8 cellular contexts compared by ENCODE assay signal in the genomic region with DNA sequence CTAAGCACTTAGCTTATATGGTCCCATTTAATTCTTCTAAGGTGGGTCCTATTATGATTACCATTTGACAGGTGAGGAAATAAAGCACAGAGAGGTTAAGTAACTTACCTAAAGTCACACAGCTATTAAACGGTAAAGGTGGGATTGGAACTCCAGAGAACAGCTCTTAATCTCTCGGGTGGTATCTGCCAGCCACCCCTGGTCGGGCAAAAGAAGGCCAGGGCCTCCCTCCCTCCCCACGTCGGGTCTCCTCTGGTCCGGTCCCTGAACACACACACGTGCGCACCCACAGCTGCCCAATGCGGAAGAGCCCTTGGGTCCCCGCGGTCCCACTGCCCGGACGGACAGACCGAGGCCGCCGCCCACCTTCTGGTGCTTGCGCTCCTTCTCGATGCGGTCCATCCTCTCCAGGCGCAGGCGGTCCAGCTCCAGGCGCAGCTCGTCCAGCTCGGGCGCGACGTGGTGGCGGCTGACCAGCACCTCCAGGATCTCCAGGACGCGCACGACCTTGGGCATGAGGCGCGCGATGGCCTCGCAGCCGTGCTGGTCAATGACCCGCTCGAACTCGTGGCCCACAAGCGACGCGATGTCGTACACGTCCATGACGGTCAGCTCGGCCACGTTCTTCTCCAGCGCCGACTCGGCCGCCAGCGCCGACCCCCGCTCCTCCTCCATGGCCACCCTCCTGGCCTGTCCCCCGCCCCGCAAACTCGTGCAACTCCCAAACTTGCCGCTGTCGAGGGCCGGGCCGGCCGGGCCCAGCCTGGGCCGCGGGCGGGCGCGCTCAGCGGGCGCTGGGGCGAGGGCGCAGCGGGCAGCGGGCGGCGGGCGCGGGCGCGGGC. TPM values are rescaled to one million over a fixed set of nuclear protein-coding genes. Genes with fewer than 3 reads are reported as not detected.
A peak's percentile ranks its signal among the peaks of the same experiment; 100 is the strongest.
DNase-seq lines count a peak whose midpoint lies in the region; ATAC-seq and TF ChIP-seq lines count a peak whose summit lies in the region.

No MANE protein-coding gene starts in this region.

- H2BK12ac ChIP-seq in H9 (ENCODE audit: insufficient read length, low read depth, low read length) = no peak overlapping the region

- H4K8ac ChIP-seq in H9 (replicated peaks; ENCODE audit: insufficient read length, low read depth, low read length) = no peak overlapping the region

- no peaks in the 10 kb centered on the region for H3K9me3 ChIP-seq in H9 (ENCODE audit: control insufficient read depth, low read depth, low read length)

- H3K27ac ChIP-seq in H9 (ENCODE audit: insufficient read length, low read depth, low read length) = no peak overlapping the region
- peak overlapping the region; percentile 87 for H3K27ac ChIP-seq in substantia nigra (ENCODE audit: low read depth, low read length, poor library complexity, severe bottlenecking)

- H2BK15ac ChIP-seq in H9 (ENCODE audit: low read depth, low read length) = no peak overlapping the region

- H3K23me2 ChIP-seq in H9 (ENCODE audit: insufficient read length, low read depth, low read length, poor library complexity, severe bottlenecking) = peaks cover 4% of the 10 kb centered on the region

- H2BK20ac ChIP-seq in H9 (ENCODE audit: low read depth, low read length, poor library complexity, severe bottlenecking) = no peak overlapping the region

- no CpG with 5 or more reads among the region's 79 CpGs for WGBS in H9 (ENCODE audit: extremely low coverage, insufficient read length, low lambda C conversion rate)
- 2 to 3% methylated on average over 39 to 51 of the region's 79 CpGs for WGBS in lower leg skin, 2 donors

- no peak overlapping the region for H2AK5ac ChIP-seq in H9 (ENCODE audit: insufficient read length, low read length)

- H3K27me3 Mint-ChIP-seq in H9 (ENCODE audit: low read depth) = peaks cover 37% of the 10 kb centered on the region

- peak overlapping the region; percentile 41 for H3K14ac ChIP-seq in H9 (ENCODE audit: insufficient read depth, low read length)

- peak overlapping the region; percentile 54 for H3K4me2 ChIP-seq in H9 (ENCODE audit: insufficient read depth, insufficient read length, low read length)

- H4K91ac ChIP-seq in H9 (ENCODE audit: insufficient read length, low read depth, low read length) = no peak overlapping the region

- peak overlapping the region; percentile 53 for H3K4me3 ChIP-seq in lower leg skin (ENCODE audit: low read depth, poor library complexity, severe bottlenecking)

- peak; percentile 69 for DNase-seq in AG08396 (ENCODE audit: low spot score)
- peak; percentile 66 for DNase-seq in H9
- peak; percentile 10 for DNase-seq in T-helper 9 cell
- DNase-seq in effector CD4-positive, alpha-beta T cell = peak; percentile 2
- DNase-seq in lower leg skin (ENCODE audit: low spot score in 2 of 2) = peak in 1 of 2 donors; percentile 89
- DNase-seq in substantia nigra (lab: John Stamatoyannopoulos, UW) = peak in 34 of 49 donors; percentile 2 to 62 (median 36)
- no peak for DNase-seq in putamen (ENCODE audit: low spot score)

- peak overlapping the region; percentile 77 to 88 for H3K4me3 Mint-ChIP-seq in H9

- peak overlapping the region in 1 of 3 experiments; percentile 85; a peak in 2 of 7 replicates for H3K27ac Mint-ChIP-seq in H9

- H4K20me1 ChIP-seq in H9 (ENCODE audit: control insufficient read depth, insufficient read depth, insufficient read length) = no peaks in the 10 kb centered on the region

- no peak overlapping the region for H2AFZ ChIP-seq in H9 (ENCODE audit: low read length)

- intact Hi-C loops in lower leg skin (cut with DNase I; ENCODE audit: low total_unique reads) = no loop called here

- ATAC-seq in HG02970 (IDR thresholded peaks at IDR 0.05; ENCODE audit: low FRiP score, unreplicated experiment) = no peak

- no peaks in the 10 kb centered on the region for H3K4me1 ChIP-seq in H9 (ENCODE audit: insufficient read depth, low read length)

- no peak overlapping the region for H2BK120ac ChIP-seq in H9 (ENCODE audit: low read depth, low read length, poor library complexity, severe bottlenecking)

- no peak overlapping the region for H3K4ac ChIP-seq in H9 (ENCODE audit: low read depth, low read length)

- H2BK5ac ChIP-seq in H9 (ENCODE audit: insufficient read length, low read length) = no peak overlapping the region

- TF ChIP-seq POLR2A in lower leg skin (IDR thresholded peaks at IDR 0.05) = no peak

- H3K18ac ChIP-seq in H9 (ENCODE audit: insufficient read length, low read depth, low read length) = peak overlapping the region; percentile 55

- TF ChIP-seq CTCF in H9 (conservative IDR thresholded peaks at IDR 0.05) (no peak), lower leg skin (IDR thresholded peaks at IDR 0.05) (no peak)

- no peaks in the 10 kb centered on the region for H3K79me1 ChIP-seq in H9 (ENCODE audit: insufficient read depth, low read depth, low read length, poor library complexity, severe bottlenecking)

- no peak overlapping the region for H4K5ac ChIP-seq in H9 (ENCODE audit: insufficient read length, low read depth, low read length)

- H3K23ac ChIP-seq in H9 (ENCODE audit: insufficient read length, low read depth, low read length) = no peak overlapping the region

- H3K9ac ChIP-seq in H9 (ENCODE audit: extremely low read depth, insufficient read length, low read length) = peak overlapping the region; percentile 33

- H3T11ph ChIP-seq in H9 (ENCODE audit: low read length) = no peak overlapping the region

- H3K4me1 Mint-ChIP-seq in H9 = peaks cover 4 to 12% of the 10 kb centered on the region in 2 experiments

- H3K36me3 Mint-ChIP-seq in H9 (ENCODE audit: insufficient read depth in 1 of 3, low read depth in 3 of 3) = peaks cover 6 to 13% (median 11%) of the 10 kb centered on the region in 3 experiments; a peak in 6 of 7 replicates

- no peaks in the 10 kb centered on the region; a peak in 1 of 5 replicates for H3K9me3 Mint-ChIP-seq in H9

- H3K27me3 ChIP-seq in H9 (ENCODE audit: insufficient read depth, low read length) = no peaks in the 10 kb centered on the region

- H3K56ac ChIP-seq in H9 (ENCODE audit: insufficient read length, low read depth, low read length) = no peak overlapping the region

- no peaks in the 10 kb centered on the region for H3K79me2 ChIP-seq in H9 (ENCODE audit: insufficient read depth, low read length)

RNA-seq across cellular contexts. Expression of a gene that starts 0.5 kb away (rescaled TPM):
- total RNA-seq in H9 (2021) (7.9 and 8.1 TPM in 2 replicates), lower leg skin (10 to 100 TPM; 12.0 to 27.9 (median 15.4) TPM)

RNA-seq across cellular contexts. Expression of a gene that starts 51.3 kb away (rescaled TPM):
- total RNA-seq in H9 (2021) (204 and 205 TPM in 2 replicates), lower leg skin (100 to 1,000 TPM in 2 of 4 donors, 10 to 100 TPM in 2; 64.9 to 114 (median 96.5) TPM)
